13 cellular contexts compared by ENCODE assay signal in genomic region chr3:146139586-146140110, GRCh38.
"Had no signal": no experiment of that assay in that cellular context is flagged by ENCODE, and none has a peak within 500 bp of the region (broad histone marks: within the 10 kb centered on the region; RNA-seq: fewer than 3 reads in every experiment).

No MANE protein-coding gene starts in this region.

- ATAC-seq: stimulated activated memory B cell treated with anti-CD40 and anti-IgM and Interleukin-4, amounts not matched to agents 10 μg/mL and 1 μg/mL and 100 μg/mL, for 72 hours; T-helper 17 cell had no signal

- DNase-seq: activated CD4-positive, alpha-beta T cell treated with anti-CD3 and anti-CD28 coated beads, Interleukin-2, amount 50 U/mL, for 4 hours; activated CD4-positive, CD25-positive, alpha-beta regulatory T cell; activated T-cell treated with anti-CD3 and anti-CD28 coated beads, Interleukin-2, amount 50 U/mL, for 1 hour; hippocampal formation; kidney glomerular epithelial cell; right cardiac atrium; spleen; stimulated activated CD4-positive, alpha-beta T cell treated with anti-CD3 and anti-CD28 coated beads, Interleukin-1b, Interleukin-23, amount 100 ng/mL, for 48 hours; T-helper 17 cell had no signal

- H3K36me3 Mint-ChIP-seq: activated naive CD8-positive, alpha-beta T cell; stimulated activated memory B cell treated with anti-CD40 and anti-IgM and Interleukin-4, amounts not matched to agents 10 μg/mL and 1 μg/mL and 100 μg/mL, for 72 hours had no signal

- H3K4me3 ChIP-seq: breast epithelium, spleen, suprapubic skin had no signal

- H3K9me3 ChIP-seq: breast epithelium, spleen, suprapubic skin had no signal

- H3K4me1 ChIP-seq: spleen, suprapubic skin had no signal

- H3K4me3 Mint-ChIP-seq: activated naive CD8-positive, alpha-beta T cell; stimulated activated memory B cell treated with anti-CD40 and anti-IgM and Interleukin-4, amounts not matched to agents 10 μg/mL and 1 μg/mL and 100 μg/mL, for 72 hours; T-helper 17 cell had no signal

- H3K9me3 Mint-ChIP-seq: stimulated activated memory B cell treated with anti-CD40 and anti-IgM and Interleukin-4, amounts not matched to agents 10 μg/mL and 1 μg/mL and 100 μg/mL, for 72 hours had no signal

- H3K4me1 Mint-ChIP-seq: stimulated activated memory B cell treated with anti-CD40 and anti-IgM and Interleukin-4, amounts not matched to agents 10 μg/mL and 1 μg/mL and 100 μg/mL, for 72 hours; T-helper 17 cell had no signal

- H3K27me3 ChIP-seq: breast epithelium, spleen, suprapubic skin had no signal

- H3K27ac ChIP-seq: breast epithelium, spleen, suprapubic skin had no signal

- H3K27ac Mint-ChIP-seq: activated naive CD8-positive, alpha-beta T cell; stimulated activated memory B cell treated with anti-CD40 and anti-IgM and Interleukin-4, amounts not matched to agents 10 μg/mL and 1 μg/mL and 100 μg/mL, for 72 hours; T-helper 17 cell had no signal

- H3K36me3 ChIP-seq: breast epithelium, spleen, suprapubic skin had no signal

- H3K27me3 Mint-ChIP-seq: stimulated activated memory B cell treated with anti-CD40 and anti-IgM and Interleukin-4, amounts not matched to agents 10 μg/mL and 1 μg/mL and 100 μg/mL, for 72 hours had no signal
